In genomic region chr20:3483309-3483708, GRCh38 we compare ENCODE assay signal across 27 cellular contexts. TPM values are rescaled to one million over a fixed set of nuclear protein-coding genes. Genes with fewer than 3 reads are reported as not detected.
A peak's percentile ranks its signal among the peaks of the same experiment; 100 is the strongest.
DNase-seq lines count a peak whose midpoint lies in the region; ATAC-seq, FAIRE-seq and TF ChIP-seq lines count a peak whose summit lies in the region.
"Had no signal": no experiment of that assay in that cellular context is flagged by ENCODE, and none has a peak within 500 bp of the region (broad histone marks: within the 10 kb centered on the region; RNA-seq: fewer than 3 reads in every experiment).

No MANE protein-coding gene starts in this region.

- peaks cover 7% of the 10 kb centered on the region for H3K36me3 Mint-ChIP-seq in activated CD4-positive, alpha-beta T cell treated with anti-CD3 and anti-CD28 coated beads, Interleukin-2, amount 10 ng/mL, durations not matched to agents 24 days and 14 days (ENCODE audit: low read depth)
- peaks cover 18% of the 10 kb centered on the region for H3K36me3 Mint-ChIP-seq in activated CD4-positive, alpha-beta T cell treated with anti-CD3 and anti-CD28 coated beads for 36 hours (ENCODE audit: low read depth)

- no peak for ATAC-seq in activated CD4-positive, alpha-beta T cell treated with anti-CD3 and anti-CD28 coated beads for 36 hours
- ATAC-seq in RWPE2 (ENCODE audit: low read depth) (no peak), HepG2 (peak; percentile 86), right cardiac atrium (no peak)
- ATAC-seq: K562 had no signal

- H3K9me3 ChIP-seq in RWPE2 (ENCODE audit: severe bottlenecking) (peaks cover 9% of the 10 kb centered on the region), HepG2 (ENCODE audit: low read length) (peaks cover 13% of the 10 kb centered on the region), right cardiac atrium (ENCODE audit: control insufficient read depth, low read length) (no peaks in the 10 kb centered on the region), mesenchymal stem cell (ENCODE audit: control insufficient read depth, low read length) (peaks cover 21% of the 10 kb centered on the region)

- no peaks in the 10 kb centered on the region; the same call in 1 of the 2 replicates for H4K20me1 ChIP-seq in HepG2 (ENCODE audit: insufficient read depth, low read length)

- H3K4me1 ChIP-seq in RWPE2 (ENCODE audit: insufficient read depth, poor library complexity, severe bottlenecking), result peaks cover 11% of the 10 kb centered on the region
- H3K4me1 ChIP-seq in HepG2 (ENCODE audit: insufficient read depth, low read length), result peaks cover 30% of the 10 kb centered on the region
- H3K4me1 ChIP-seq in right cardiac atrium (ENCODE audit: control insufficient read depth, insufficient read depth, low read length), result no peaks in the 10 kb centered on the region
- no peaks in the 10 kb centered on the region for H3K4me1 ChIP-seq in mesenchymal stem cell (ENCODE audit: control insufficient read depth, insufficient read depth, low read depth, low read length)

- intact Hi-C loops in activated CD4-positive, alpha-beta T cell treated with anti-CD3 and anti-CD28 coated beads, Interleukin-2, amount 10 ng/mL, durations not matched to agents 24 days and 14 days (cut with micrococcal nuclease), result no loop called here
- intact Hi-C loops in activated CD4-positive, alpha-beta T cell treated with anti-CD3 and anti-CD28 coated beads for 36 hours (cut with DNase I, micrococcal nuclease), result no loop called here
- intact Hi-C loops in HepG2 (cut with micrococcal nuclease; ENCODE audit: unreplicated experiment) (no loop called here), right cardiac atrium (cut with DNase I) (no loop called here)

- H3K36me3 ChIP-seq in RWPE2 (ENCODE audit: low read depth) (no peaks in the 10 kb centered on the region), HepG2 (replicated peaks in 1 of 2; ENCODE audit: control insufficient read depth in 1 of 2, insufficient read depth in 2 of 2, low read length in 2 of 2) (peaks cover 0 to 2% of the 10 kb centered on the region in 2 experiments; a peak in 3 of 5 replicates), mesenchymal stem cell (ENCODE audit: control insufficient read depth in 1 of 2, insufficient read depth in 2 of 2, low read depth in 1 of 2, low read length in 2 of 2) (no peaks in the 10 kb centered on the region)

- no peak for TF ChIP-seq RAD21 in HepG2 (CRISPR knock-in tag; IDR thresholded peaks at IDR 0.05)

- TF ChIP-seq POLR2A in HepG2 (IDR thresholded peaks at IDR 0.05; ENCODE audit: insufficient read depth in 1 of 2, low read depth in 2 of 2, low read length in 2 of 2), result no peak

- no peak overlapping the region for H2BK15ac ChIP-seq in mesenchymal stem cell (ENCODE audit: low read depth, poor library complexity, severe bottlenecking)

- H3K27ac ChIP-seq in RWPE2 (ENCODE audit: poor library complexity, severe bottlenecking) (peak overlapping the region; percentile 44), HepG2 (ENCODE audit: extremely low read length, insufficient read depth, low read length) (no peak overlapping the region), right cardiac atrium (ENCODE audit: low read length) (no peak overlapping the region), mesenchymal stem cell (ENCODE audit: low read length, poor library complexity, severe bottlenecking) (no peak overlapping the region)
- H3K27ac ChIP-seq: 22Rv1, SK-N-MC had no signal

- H3K27me3 Mint-ChIP-seq in activated CD4-positive, alpha-beta T cell treated with anti-CD3 and anti-CD28 coated beads, Interleukin-2, amount 10 ng/mL, durations not matched to agents 24 days and 14 days, result no peaks in the 10 kb centered on the region
- no peaks in the 10 kb centered on the region for H3K27me3 Mint-ChIP-seq in activated CD4-positive, alpha-beta T cell treated with anti-CD3 and anti-CD28 coated beads for 36 hours

- H3K4me2 ChIP-seq in HepG2 (ENCODE audit: low read depth, low read length) (0 out of 2 replicates have a peak overlapping the region, but pooled peaks have one; percentile 9), mesenchymal stem cell (ENCODE audit: low read length, poor library complexity, severe bottlenecking) (no peak overlapping the region)

- TF ChIP-seq EP300 in HepG2 (IDR thresholded peaks at IDR 0.05; ENCODE audit: low read depth in 2 of 2, low read length in 2 of 2) (0 out of 4 replicates have a peak, but pooled peaks of 1 of the 2 experiments have one; percentile 7), HepG2 (CRISPR knock-in tag; IDR thresholded peaks at IDR 0.05; ENCODE audit: borderline replicate concordance) (no peak)

- H3K79me1 ChIP-seq in mesenchymal stem cell (replicated peaks; ENCODE audit: low read length, poor library complexity, severe bottlenecking), result peaks cover 28% of the 10 kb centered on the region

- H3K9ac ChIP-seq in HepG2 (ENCODE audit: insufficient read depth, low read depth, low read length) (no peak overlapping the region), mesenchymal stem cell (ENCODE audit: low read length) (no peak overlapping the region)

- no peak overlapping the region for H3K4ac ChIP-seq in mesenchymal stem cell (ENCODE audit: low read depth in 1 of 2, low read length in 2 of 2)

- H3K27me3 ChIP-seq in RWPE2 (ENCODE audit: insufficient read depth, poor library complexity, severe bottlenecking), result no peaks in the 10 kb centered on the region
- H3K27me3 ChIP-seq in HepG2 (ENCODE audit: control insufficient read depth in 1 of 2, insufficient read depth in 2 of 2, low read length in 2 of 2), result no peaks in the 10 kb centered on the region
- H3K27me3 ChIP-seq in right cardiac atrium (ENCODE audit: control insufficient read depth, insufficient read depth), result no peaks in the 10 kb centered on the region
- no peaks in the 10 kb centered on the region for H3K27me3 ChIP-seq in mesenchymal stem cell (ENCODE audit: control insufficient read depth in 1 of 2, insufficient read depth in 1 of 2, low read length in 2 of 2)

- no peak overlapping the region for H3K27ac Mint-ChIP-seq in activated CD4-positive, alpha-beta T cell treated with anti-CD3 and anti-CD28 coated beads, Interleukin-2, amount 10 ng/mL, durations not matched to agents 24 days and 14 days
- no peak overlapping the region for H3K27ac Mint-ChIP-seq in activated CD4-positive, alpha-beta T cell treated with anti-CD3 and anti-CD28 coated beads for 36 hours

- H2BK120ac ChIP-seq in mesenchymal stem cell (ENCODE audit: low read depth, low read length), result no peak overlapping the region

- H2AFZ ChIP-seq in HepG2 (ENCODE audit: low read length) (no peak overlapping the region), mesenchymal stem cell (ENCODE audit: low read depth, low read length) (no peak overlapping the region)

- H3K79me2 ChIP-seq in HepG2 (ENCODE audit: insufficient read depth, low read length), result peaks cover 70% of the 10 kb centered on the region

- H3K9me3 Mint-ChIP-seq in activated CD4-positive, alpha-beta T cell treated with anti-CD3 and anti-CD28 coated beads, Interleukin-2, amount 10 ng/mL, durations not matched to agents 24 days and 14 days, result peaks cover 4% of the 10 kb centered on the region
- peaks cover 8% of the 10 kb centered on the region for H3K9me3 Mint-ChIP-seq in activated CD4-positive, alpha-beta T cell treated with anti-CD3 and anti-CD28 coated beads for 36 hours (ENCODE audit: low read depth)

- 51% methylated on average over 3 of the region's 3 CpGs for WGBS in HepG2 (ENCODE audit: low lambda C conversion rate)
- WGBS in right cardiac atrium, result 84% methylated on average over 3 of the region's 3 CpGs
- WGBS in mesenchymal stem cell, result 81% methylated on average over 3 of the region's 3 CpGs

- BruUV-seq in HepG2 (replicated peaks; lab: Mats Ljungman, UMichigan), result no TSS peak

- H2BK12ac ChIP-seq in mesenchymal stem cell (ENCODE audit: low read length in 2 of 2), result no peak overlapping the region

- POLR2A ChIA-PET in activated CD4-positive, alpha-beta T cell treated with anti-CD3 and anti-CD28 coated beads for 36 hours (lab: Charles Lee), result no interaction called here
- POLR2A ChIA-PET in HepG2 (lab: Yijun Ruan, JAX), result interaction anchor here (1.7 kb wide), 1 partner anchor 13 kb away, joined by 5 read pairs; the partner anchor contains the start of gene ATRN

- no peak overlapping the region for H3K14ac ChIP-seq in mesenchymal stem cell (ENCODE audit: low read length in 2 of 2)

- no peak overlapping the region for H2AK5ac ChIP-seq in mesenchymal stem cell (ENCODE audit: low read length, severe bottlenecking)

- no peak overlapping the region for H3K18ac ChIP-seq in mesenchymal stem cell (ENCODE audit: low read depth in 1 of 2, low read length in 2 of 2)

- peak; percentile 37 for DNase-seq in activated CD4-positive, alpha-beta T cell treated with anti-CD3 and anti-CD28 coated beads, Interleukin-2, amount 10 ng/mL, durations not matched to agents 24 days and 14 days
- no peak for DNase-seq in activated CD4-positive, alpha-beta T cell treated with anti-CD3 and anti-CD28 coated beads for 36 hours
- no peak for DNase-seq in RWPE2 (ENCODE audit: low spot score)
- peak; percentile 54 for DNase-seq in HepG2 (ENCODE audit: low spot score)
- DNase-seq in SIG-M5 treated with dmso at 0.1 percent for 504 hours (lab: John Stamatoyannopoulos, UW; ENCODE audit: unreplicated experiment), result no peak
- DNase-seq in right cardiac atrium, result no peak
- DNase-seq in mesenchymal stem cell, result no peak
- DNase-seq in NCI-H1694 treated with DMSO at 0.1 percent for 48 hours (lab: John Stamatoyannopoulos, UW), result no peak
- DNase-seq: ACHN; DMS153; DND-41; Kasumi-1; MV-4-11; NCI-H1105; NCI-H146; NCI-H2029; NCI-H446 treated with DMSO at 0.1 percent for 48 hours; NCI-H526; NCI-H82; NK-92 treated with Interleukin-12 subunit alpha and Interleukin-12 subunit beta, amount 100 ng/mL, for 24 hours; RPMI8226; SHP77 treated with DMSO at 0.1 percent for 48 hours had no signal

- CTCF ChIA-PET in activated CD4-positive, alpha-beta T cell treated with anti-CD3 and anti-CD28 coated beads for 36 hours (lab: Charles Lee), result no interaction called here
- CTCF ChIA-PET in HepG2 (lab: Yijun Ruan, JAX; ENCODE audit: low intra/inter-chr PET ratio, low total read pairs), result no interaction called here

- H2BK5ac ChIP-seq in mesenchymal stem cell (ENCODE audit: low read depth, low read length, poor library complexity, severe bottlenecking), result no peak overlapping the region

- no peak overlapping the region for H4K91ac ChIP-seq in mesenchymal stem cell (ENCODE audit: low read length)

- H3K4me1 Mint-ChIP-seq in activated CD4-positive, alpha-beta T cell treated with anti-CD3 and anti-CD28 coated beads, Interleukin-2, amount 10 ng/mL, durations not matched to agents 24 days and 14 days, result no peaks in the 10 kb centered on the region
- H3K4me1 Mint-ChIP-seq in activated CD4-positive, alpha-beta T cell treated with anti-CD3 and anti-CD28 coated beads for 36 hours, result peaks cover 25% of the 10 kb centered on the region

- no peak overlapping the region for H3K4me3 Mint-ChIP-seq in activated CD4-positive, alpha-beta T cell treated with anti-CD3 and anti-CD28 coated beads, Interleukin-2, amount 10 ng/mL, durations not matched to agents 24 days and 14 days
- no peak overlapping the region for H3K4me3 Mint-ChIP-seq in activated CD4-positive, alpha-beta T cell treated with anti-CD3 and anti-CD28 coated beads for 36 hours

- in situ Hi-C loops in HepG2 (cut with HindIII; ENCODE audit: extremely low pct_ligation_motif_present, low pct_unique_long_range_greater_than_20kb), result no loop called here

- no peak overlapping the region for H4K8ac ChIP-seq in mesenchymal stem cell (ENCODE audit: low read length)

- peak; percentile 30 for FAIRE-seq in HepG2 (lab: Jason Lieb, UNC)
- FAIRE-seq: GM12892, GM19239, K562 had no signal

- no peak for TF ChIP-seq CTCF in RWPE2 (IDR thresholded peaks at IDR 0.05; ENCODE audit: poor library complexity, severe bottlenecking)
- TF ChIP-seq CTCF in HepG2 (CRISPR knock-in tag; IDR thresholded peaks at IDR 0.05), result no peak

- no peak overlapping the region for H3K23ac ChIP-seq in mesenchymal stem cell (ENCODE audit: low read length in 2 of 2)

- H3K4me3 ChIP-seq in RWPE2 (ENCODE audit: severe bottlenecking) (no peak overlapping the region), HepG2 (replicated peaks in 1 of 3; ENCODE audit: insufficient read depth in 1 of 3, low read depth in 2 of 3, low read length in 3 of 3) (no peak overlapping the region), right cardiac atrium (ENCODE audit: low read length) (no peak overlapping the region), mesenchymal stem cell (ENCODE audit: insufficient read depth in 1 of 2, low read depth in 1 of 2, low read length in 2 of 2) (no peak overlapping the region)
- H3K4me3 ChIP-seq: K562, SK-N-MC had no signal

RNA-seq across cellular contexts. Expression of gene ATRN, which starts 12.5 kb away (rescaled TPM):
- total RNA-seq in activated CD4-positive, alpha-beta T cell treated with anti-CD3 and anti-CD28 coated beads, Interleukin-2, amount 10 ng/mL, durations not matched to agents 24 days and 14 days, result 11.8 and 12.1 TPM in 2 replicates
- total RNA-seq in activated CD4-positive, alpha-beta T cell treated with anti-CD3 and anti-CD28 coated beads for 36 hours, result 1 to 10 TPM; 6.8 to 7.6 TPM
- total RNA-seq in HepG2 (2016; rRNA removed; fragmentation: Illumina TruSeq; extraction: Trizol), result 30.8 and 44.2 TPM in 2 replicates
- total RNA-seq in HepG2 (2016; cell fraction: cytosol; rRNA removed; fragmentation: Illumina TruSeq; extraction: Trizol; ENCODE audit: low read depth), result 3.7 and 4.2 TPM in 2 replicates
- 27.2 and 45.7 TPM in 2 replicates for total RNA-seq in HepG2 (2016; cell fraction: insoluble cytoplasmic fraction; rRNA removed; fragmentation: Illumina TruSeq; extraction: Trizol)
- 9.6 and 11.5 TPM in 2 replicates for total RNA-seq in HepG2 (2016; cell fraction: membrane; rRNA removed; fragmentation: Illumina TruSeq; extraction: Trizol)
- total RNA-seq in HepG2 (2016; cell fraction: nucleus; rRNA removed; fragmentation: Illumina TruSeq; extraction: Trizol), result 61.1 and 74.3 TPM in 2 replicates
- polyA plus RNA-seq in HepG2 (2011; rRNA removed), result 81.1 and 97.2 TPM in 2 replicates
- polyA plus RNA-seq in HepG2 (2011; cell fraction: cytosol; rRNA removed), result 56.4 and 83.6 TPM in 2 replicates
- 56.4 and 62.4 TPM in 2 replicates for polyA plus RNA-seq in HepG2 (2011; cell fraction: nucleus; rRNA removed)
- 69.4 and 78.7 TPM in 2 replicates for polyA plus RNA-seq in HepG2 (2012)
- 1.8 and 2.0 TPM in 2 replicates for polyA plus RNA-seq in HepG2 (2016; cell fraction: cytosol; fragmentation: Illumina TruSeq; extraction: Trizol; ENCODE audit: low read depth)
- 14.7 and 16.4 TPM in 2 replicates for polyA plus RNA-seq in HepG2 (2016; cell fraction: insoluble cytoplasmic fraction; fragmentation: Illumina TruSeq; extraction: Trizol; ENCODE audit: low read depth)
- polyA plus RNA-seq in HepG2 (2016; cell fraction: membrane; fragmentation: Illumina TruSeq; extraction: Trizol; ENCODE audit: low read depth), result 4.0 and 4.6 TPM in 2 replicates
- 41.8 and 43.9 TPM in 2 replicates for polyA plus RNA-seq in HepG2 (2016; cell fraction: nucleus; fragmentation: Illumina TruSeq; extraction: Trizol; ENCODE audit: insufficient read depth, low read depth)
- polyA minus RNA-seq in HepG2 (2011; rRNA and poly(A)+ RNA removed; ENCODE audit: low replicate concordance), result 12.4 and 245 TPM in 2 replicates
- polyA minus RNA-seq in HepG2 (2011; cell fraction: cytosol; rRNA and poly(A)+ RNA removed), result 92.1 and 130 TPM in 2 replicates
- 123 and 165 TPM in 2 replicates for polyA minus RNA-seq in HepG2 (2011; cell fraction: nucleus; rRNA and poly(A)+ RNA removed)
- total RNA-seq in right cardiac atrium, result 10 to 100 TPM; 30.2 to 33.1 (median 32.4) TPM
- polyA plus RNA-seq in right cardiac atrium, result 9.5 TPM
- polyA plus RNA-seq in mesenchymal stem cell (2013, experiment 1 of 2), result 21.8 TPM
- 21.6 TPM for polyA plus RNA-seq in mesenchymal stem cell (2013, experiment 2 of 2)

Comparison
In these comparisons a context has a peak if more than half of its experiments do, and no peak if none do; other contexts are left out.
1. DNase-seq: peak in activated CD4-positive, alpha-beta T cell treated with anti-CD3 and anti-CD28 coated beads, Interleukin-2, amount 10 ng/mL, durations not matched to agents 24 days and 14 days (single experiment) and HepG2 (single experiment); none in activated CD4-positive, alpha-beta T cell treated with anti-CD3 and anti-CD28 coated beads for 36 hours (single experiment), RWPE2 (single experiment), SIG-M5 treated with dmso at 0.1 percent for 504 hours (single experiment), right cardiac atrium (0 of 3), mesenchymal stem cell (single experiment) and NCI-H1694 treated with DMSO at 0.1 percent for 48 hours (single experiment).